ENCODE assay signal across 16 cellular contexts in genomic region chr11:26621147-26621546, GRCh38. TPM values are rescaled to one million over a fixed set of nuclear protein-coding genes. Genes with fewer than 3 reads are reported as not detected.
DNase-seq lines count a peak whose midpoint lies in the region; ATAC-seq and TF ChIP-seq lines count a peak whose summit lies in the region.
"Had no signal": no experiment of that assay in that cellular context is flagged by ENCODE, and none has a peak within 500 bp of the region (broad histone marks: within the 10 kb centered on the region; RNA-seq: fewer than 3 reads in every experiment).

No MANE protein-coding gene starts in this region.

- no peak for TF ChIP-seq EP300 in sigmoid colon (IDR thresholded peaks at IDR 0.05)

- DNase-seq in AG09309 (ENCODE audit: low read depth), result peak; percentile 53
- peak; percentile 87 for DNase-seq in HT1080 (ENCODE audit: low read depth)
- peak; percentile 60 for DNase-seq in brain microvascular endothelial cell
- DNase-seq in kidney tubule cell (ENCODE audit: low spot score), result peak; percentile 88
- DNase-seq in SJCRH30, result no peak
- DNase-seq in hepatic stellate cell (ENCODE audit: low spot score), result no peak
- no peak for DNase-seq in sigmoid colon
- DNase-seq: activated CD4-positive, alpha-beta T cell treated with anti-CD3 and anti-CD28 coated beads for 48 hours; activated effector memory CD4-positive, alpha-beta T cell treated with Interleukin-2 at 50 U/mL for 16 hours; COR-L47; dermis blood vessel endothelial cell; hypothalamus; NCI-H82; upper lobe of left lung had no signal

- H3K4me3 ChIP-seq in AG09309 (ENCODE audit: control insufficient read depth, low read depth, low read length) (no peak overlapping the region), brain microvascular endothelial cell (ENCODE audit: low read depth, low read length) (no peak overlapping the region), SJCRH30 (no peak overlapping the region), sigmoid colon (no peak overlapping the region)
- H3K4me3 ChIP-seq: skin epidermis, upper lobe of left lung had no signal

- H3K9me3 ChIP-seq in SJCRH30 (replicated peaks) (no peaks in the 10 kb centered on the region), sigmoid colon (no peaks in the 10 kb centered on the region)
- H3K9me3 ChIP-seq: upper lobe of left lung had no signal

- H3K4me1 ChIP-seq in SJCRH30 (no peaks in the 10 kb centered on the region), sigmoid colon (peaks cover 0 to 9% (median 2%) of the 10 kb centered on the region in 4 donors)
- H3K4me1 ChIP-seq: upper lobe of left lung had no signal

- ATAC-seq in GM19397 (IDR thresholded peaks at IDR 0.05; ENCODE audit: unreplicated experiment), result no peak

- in situ Hi-C loops in brain microvascular endothelial cell (cut with HindIII; ENCODE audit: low pct_ligation_motif_present, low sequenced_read_pairs), result no loop called here

- TF ChIP-seq POLR2A in sigmoid colon (IDR thresholded peaks at IDR 0.05), result no peak

- no peak overlapping the region for H3K27ac ChIP-seq in brain microvascular endothelial cell
- H3K27ac ChIP-seq in SJCRH30, result no peak overlapping the region
- H3K27ac ChIP-seq in sigmoid colon, result peak overlapping the region in 1 of 4 donors; percentile 3
- H3K27ac ChIP-seq: upper lobe of left lung had no signal

- intact Hi-C loops in sigmoid colon (cut with DNase I), result no loop called here

- H3K27me3 ChIP-seq in brain microvascular endothelial cell (replicated peaks) (no peaks in the 10 kb centered on the region), SJCRH30 (no peaks in the 10 kb centered on the region), sigmoid colon (no peaks in the 10 kb centered on the region)
- H3K27me3 ChIP-seq: upper lobe of left lung had no signal

- no peak for TF ChIP-seq CTCF in AG09309 (IDR thresholded peaks at IDR 0.05; ENCODE audit: control insufficient read depth, insufficient read depth, low read depth, low read length, missing control alignments)
- no peak for TF ChIP-seq CTCF in brain microvascular endothelial cell (IDR thresholded peaks at IDR 0.05; ENCODE audit: low read depth, low read length, missing control alignments)
- no peak for TF ChIP-seq CTCF in sigmoid colon (IDR thresholded peaks at IDR 0.05)

- H3K36me3 ChIP-seq in brain microvascular endothelial cell (replicated peaks) (no peaks in the 10 kb centered on the region), SJCRH30 (no peaks in the 10 kb centered on the region), sigmoid colon (no peaks in the 10 kb centered on the region)
- H3K36me3 ChIP-seq: upper lobe of left lung had no signal

RNA-seq across cellular contexts. Expression of gene MUC15, which starts 49.1 kb away (rescaled TPM):
- not detected in 2 replicates for total RNA-seq in HT1080 (2014; rRNA removed; shearing (Covaris generic))
- not detected in 2 replicates for polyA plus RNA-seq in HT1080 (2015; cell fraction: cytosol; rRNA removed)
- not detected in 2 replicates for polyA plus RNA-seq in HT1080 (2015; cell fraction: nucleus; rRNA removed)
- total RNA-seq in SJCRH30 (2014; rRNA removed; shearing (Covaris generic)), result not detected in 2 replicates
- total RNA-seq in sigmoid colon, result not detected
- polyA plus RNA-seq in sigmoid colon, result not detected
- total RNA-seq: dermis blood vessel endothelial cell had no signal

Comparison
In these comparisons a context has a peak if more than half of its experiments do, and no peak if none do; other contexts are left out.
1. DNase-seq: peak in AG09309 (single experiment), HT1080 (single experiment), brain microvascular endothelial cell (single experiment) and kidney tubule cell (single experiment); none in SJCRH30 (0 of 2), hepatic stellate cell (single experiment) and sigmoid colon (single experiment).